9 cellular contexts compared by ENCODE assay signal in genomic region chr19:343451-343931, GRCh38. TPM values are rescaled to one million over a fixed set of nuclear protein-coding genes. Genes with fewer than 3 reads are reported as not detected.
DNase-seq lines count a peak whose midpoint lies in the region; ATAC-seq, FAIRE-seq and TF ChIP-seq lines count a peak whose summit lies in the region.
"Had no signal": no experiment of that assay in that cellular context is flagged by ENCODE, and none has a peak within 500 bp of the region (broad histone marks: within the 10 kb centered on the region; RNA-seq: fewer than 3 reads in every experiment).

No MANE protein-coding gene starts in this region.

- peaks cover 7% of the 10 kb centered on the region for H3K27me3 Mint-ChIP-seq in activated CD4-positive, alpha-beta T cell treated with anti-CD3 and anti-CD28 coated beads for 36 hours

- H3K9ac ChIP-seq in keratinocyte (ENCODE audit: control insufficient read depth, extremely low read depth, insufficient read depth, low read length): peak overlapping the region; percentile 70

- intact Hi-C loops in activated CD4-positive, alpha-beta T cell treated with anti-CD3 and anti-CD28 coated beads for 36 hours (cut with DNase I, micrococcal nuclease): no loop called here
- intact Hi-C loops in testis (cut with DNase I; ENCODE audit: low total_unique reads): no loop called here

- no peak for ATAC-seq in activated CD4-positive, alpha-beta T cell treated with anti-CD3 and anti-CD28 coated beads for 36 hours
- no peak for ATAC-seq in GM18868 (IDR thresholded peaks at IDR 0.05; ENCODE audit: unreplicated experiment)

- H3K9me3 ChIP-seq in keratinocyte (ENCODE audit: control insufficient read depth, low read depth, low read length) (no peaks in the 10 kb centered on the region), testis (no peaks in the 10 kb centered on the region)

- H3K36me3 ChIP-seq in keratinocyte (ENCODE audit: control insufficient read depth in 2 of 2, extremely low read depth in 1 of 2, insufficient read depth in 2 of 2, low read length in 2 of 2) (peaks cover 2 to 16% of the 10 kb centered on the region in 2 experiments), testis (ENCODE audit: low read depth, missing control alignments) (no peaks in the 10 kb centered on the region)

- H3K4me3 ChIP-seq in keratinocyte (ENCODE audit: control insufficient read depth in 2 of 3, extremely low read depth in 1 of 3, insufficient read depth in 2 of 3, low read depth in 1 of 3, low read length in 3 of 3) (peak overlapping the region; percentile 58 to 74 (median 58)), testis (peak overlapping the region; percentile 76 to 86)

- H3K27ac Mint-ChIP-seq in activated CD4-positive, alpha-beta T cell treated with anti-CD3 and anti-CD28 coated beads for 36 hours: peak overlapping the region; percentile 77

- peaks cover 56% of the 10 kb centered on the region for H3K4me1 Mint-ChIP-seq in activated CD4-positive, alpha-beta T cell treated with anti-CD3 and anti-CD28 coated beads for 36 hours

- H3K4me3 Mint-ChIP-seq in activated CD4-positive, alpha-beta T cell treated with anti-CD3 and anti-CD28 coated beads for 36 hours: peak overlapping the region; percentile 79

- H2AFZ ChIP-seq in keratinocyte (ENCODE audit: control insufficient read depth, low read length): no peak overlapping the region

- no peak for TF ChIP-seq POLR2A in testis (IDR thresholded peaks at IDR 0.05)

- WGBS in testis, 2 donors: 49% methylated on average over 12 to 18 of the region's 19 CpGs

- dilution Hi-C loops in keratinocyte (cut with MboI; ENCODE audit: extremely low pct_ligation_motif_present, low sequenced_read_pairs): no loop called here

- H3K27ac ChIP-seq in keratinocyte (ENCODE audit: control insufficient read depth, insufficient read depth, low read length) (peak overlapping the region; percentile 60), testis (peak overlapping the region; percentile 37 to 75)

- no peak for TF ChIP-seq CTCF in keratinocyte (optimal IDR thresholded peaks at IDR 0.05 in 1 of 3, IDR thresholded peaks at IDR 0.05 in 1 of 3, conservative IDR thresholded peaks at IDR 0.05 in 1 of 3; ENCODE audit: extremely low read depth in 1 of 3, insufficient read depth in 2 of 3, low read length in 3 of 3)
- no peak for TF ChIP-seq CTCF in testis (IDR thresholded peaks at IDR 0.05)

- peak overlapping the region; percentile 96 for H3K4me2 ChIP-seq in keratinocyte (ENCODE audit: control insufficient read depth, extremely low read depth, insufficient read depth, low read depth, low read length)

- peaks cover 2% of the 10 kb centered on the region for H3K9me1 ChIP-seq in keratinocyte (ENCODE audit: control insufficient read depth, extremely low read depth, insufficient read depth, low read length)

- POLR2A ChIA-PET in activated CD4-positive, alpha-beta T cell treated with anti-CD3 and anti-CD28 coated beads for 36 hours (lab: Charles Lee): no interaction called here

- peaks cover 27% of the 10 kb centered on the region for H3K36me3 Mint-ChIP-seq in activated CD4-positive, alpha-beta T cell treated with anti-CD3 and anti-CD28 coated beads for 36 hours (ENCODE audit: low read depth)

- H3K4me1 ChIP-seq in keratinocyte (ENCODE audit: control insufficient read depth, extremely low read depth, insufficient read depth, low read length): peaks cover 17% of the 10 kb centered on the region
- H3K4me1 ChIP-seq in testis: peaks cover 17% of the 10 kb centered on the region

- H4K20me1 ChIP-seq in keratinocyte (ENCODE audit: control insufficient read depth, extremely low read depth, insufficient read depth, low read length): peaks cover 13% of the 10 kb centered on the region

- no peaks in the 10 kb centered on the region for H3K27me3 ChIP-seq in keratinocyte (ENCODE audit: control insufficient read depth, extremely low read depth, insufficient read depth, low read length)
- no peaks in the 10 kb centered on the region for H3K27me3 ChIP-seq in testis

- CTCF ChIA-PET in activated CD4-positive, alpha-beta T cell treated with anti-CD3 and anti-CD28 coated beads for 36 hours (lab: Charles Lee): interaction anchor here (0.9 to 1.2 kb wide), 3 partner anchors 8 to 163 kb away, joined by 4 to 7 read pairs (median 6); no protein-coding TSS in a partner anchor

- peaks cover 55% of the 10 kb centered on the region for H3K79me2 ChIP-seq in keratinocyte (ENCODE audit: control insufficient read depth, insufficient read depth, low read length)

- peak; percentile 13 for DNase-seq in activated CD4-positive, alpha-beta T cell treated with anti-CD3 and anti-CD28 coated beads for 36 hours
- no peak for DNase-seq in activated CD4-positive, alpha-beta T cell treated with anti-CD3 and anti-CD28 coated beads, Interleukin-2, amount 50 U/mL, for 4 hours
- DNase-seq in amniotic epithelial cell (ENCODE audit: low read depth): peak; percentile 17
- DNase-seq in keratinocyte (ENCODE audit: low read depth, low spot score): no peak
- DNase-seq in testis: no peak
- DNase-seq in RCC 7860 (ENCODE audit: low spot score): no peak
- DNase-seq in NCI-H2081 (lab: John Stamatoyannopoulos, UW): no peak
- DNase-seq: COR-L47 had no signal

- FAIRE-seq in keratinocyte (lab: Jason Lieb, UNC) (peak; percentile 60), RCC 7860 (lab: Jason Lieb, UNC) (no peak)

- H3K9me3 Mint-ChIP-seq in activated CD4-positive, alpha-beta T cell treated with anti-CD3 and anti-CD28 coated beads for 36 hours (ENCODE audit: low read depth): peaks cover 7% of the 10 kb centered on the region

RNA-seq across cellular contexts. Expression of gene MIER2, which starts 1.1 kb away (rescaled TPM):
- 10 to 100 TPM; 21.2 to 24.6 TPM for total RNA-seq in activated CD4-positive, alpha-beta T cell treated with anti-CD3 and anti-CD28 coated beads for 36 hours
- polyA plus RNA-seq in keratinocyte (16.3 to 21.9 TPM (median 18.4 TPM) in 3 replicates), testis (ENCODE audit: insufficient read depth, low read depth, low replicate concordance) (64.0 TPM)
- polyA plus RNA-seq in keratinocyte (2011; ENCODE audit: low read depth): 8.0 TPM
- polyA plus RNA-seq in keratinocyte (2011; cell fraction: cytosol; rRNA removed): 14.9 and 25.7 TPM in 2 replicates
- polyA plus RNA-seq in keratinocyte (2011; cell fraction: nucleus; rRNA removed): 40.6 and 52.6 TPM in 2 replicates
- 27.5 and 36.8 TPM in 2 replicates for polyA plus RNA-seq in keratinocyte (2012; ENCODE audit: low replicate concordance)
- 41.5 to 112 TPM (median 50.4 TPM) in 3 replicates for polyA minus RNA-seq in keratinocyte
- polyA minus RNA-seq in keratinocyte (2011; cell fraction: cytosol; rRNA and poly(A)+ RNA removed): 25.5 TPM
- polyA minus RNA-seq in keratinocyte (2011; cell fraction: nucleus; rRNA and poly(A)+ RNA removed): 37.0 and 70.8 TPM in 2 replicates
- total RNA-seq in testis: 10 to 100 TPM; 47.6 to 54.6 TPM

RNA-seq across cellular contexts. Expression of gene PLPP2, which starts 52.3 kb away (rescaled TPM):
- total RNA-seq in activated CD4-positive, alpha-beta T cell treated with anti-CD3 and anti-CD28 coated beads for 36 hours: under 1 TPM; 0.37 to 0.42 TPM
- polyA plus RNA-seq in keratinocyte: 13.4 to 45.9 TPM (median 13.6 TPM) in 3 replicates
- polyA plus RNA-seq in keratinocyte (2011; ENCODE audit: low read depth): 2.0 TPM
- polyA plus RNA-seq in keratinocyte (2011; cell fraction: cytosol; rRNA removed): 11.5 and 24.0 TPM in 2 replicates
- 32.8 and 41.4 TPM in 2 replicates for polyA plus RNA-seq in keratinocyte (2011; cell fraction: nucleus; rRNA removed)
- polyA plus RNA-seq in keratinocyte (2012; ENCODE audit: low replicate concordance): 17.1 and 36.3 TPM in 2 replicates
- 13.5 to 91.7 TPM (median 14.5 TPM) in 3 replicates for polyA minus RNA-seq in keratinocyte
- 11.9 TPM for polyA minus RNA-seq in keratinocyte (2011; cell fraction: cytosol; rRNA and poly(A)+ RNA removed)
- 12.0 and 12.7 TPM in 2 replicates for polyA minus RNA-seq in keratinocyte (2011; cell fraction: nucleus; rRNA and poly(A)+ RNA removed)
- total RNA-seq in testis: 10 to 100 TPM; 18.1 to 21.4 TPM
- polyA plus RNA-seq in testis (ENCODE audit: insufficient read depth, low read depth, low replicate concordance): 12.0 TPM

Comparison
In these comparisons a context has a peak if more than half of its experiments do, and no peak if none do; other contexts are left out.
1. DNase-seq: peak in activated CD4-positive, alpha-beta T cell treated with anti-CD3 and anti-CD28 coated beads for 36 hours (single experiment) and amniotic epithelial cell (single experiment); none in activated CD4-positive, alpha-beta T cell treated with anti-CD3 and anti-CD28 coated beads, Interleukin-2, amount 50 U/mL, for 4 hours (0 of 2), keratinocyte (single experiment), testis (single experiment), RCC 7860 (single experiment) and NCI-H2081 (0 of 2).
2. RNA of gene PLPP2, which starts 52.3 kb away (total RNA-seq): 18.1 to 21.4 TPM in testis; 0.37 to 0.42 TPM in activated CD4-positive, alpha-beta T cell treated with anti-CD3 and anti-CD28 coated beads for 36 hours; every median in the first group is over 10 times any median in the second.